ENCODE assay signal across 11 cellular contexts in the genomic region with DNA sequence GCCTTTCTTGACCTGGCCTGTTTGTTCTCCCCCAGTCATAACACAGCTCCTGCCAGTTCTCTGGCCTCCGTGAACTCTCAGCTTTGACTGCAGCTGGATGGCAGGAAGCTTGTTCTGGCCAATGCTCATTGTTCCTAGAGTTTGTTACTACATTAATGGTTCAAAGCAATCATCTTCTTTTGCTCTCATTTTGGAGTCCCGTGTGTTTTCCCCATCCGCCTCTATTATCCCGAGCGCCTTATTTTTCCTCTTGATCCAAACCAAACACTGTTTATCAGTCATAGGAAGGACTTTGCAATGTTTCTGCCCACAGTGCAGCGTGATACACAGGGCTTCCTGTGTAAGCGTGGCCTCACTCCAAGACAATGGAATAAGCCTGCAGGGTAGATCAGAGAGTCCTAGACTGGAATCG.
A peak's percentile ranks its signal among the peaks of the same experiment; 100 is the strongest.
DNase-seq lines count a peak whose midpoint lies in the region; ATAC-seq and TF ChIP-seq lines count a peak whose summit lies in the region.
"Had no signal": no experiment of that assay in that cellular context is flagged by ENCODE, and none has a peak within 500 bp of the region (broad histone marks: within the 10 kb centered on the region; RNA-seq: fewer than 3 reads in every experiment).

No MANE protein-coding gene starts in this region.

- H3K36me3 ChIP-seq in adrenal gland (replicated peaks in 1 of 2) = no peaks in the 10 kb centered on the region
- no peaks in the 10 kb centered on the region for H3K36me3 ChIP-seq in thoracic aorta
- H3K36me3 ChIP-seq in vagina = no peaks in the 10 kb centered on the region
- H3K36me3 ChIP-seq in effector memory CD4-positive, alpha-beta T cell (ENCODE audit: control insufficient read depth, insufficient read depth, low read length) = no peaks in the 10 kb centered on the region

- TF ChIP-seq CTCF in adrenal gland (IDR thresholded peaks at IDR 0.05) = no peak
- TF ChIP-seq CTCF in thoracic aorta (IDR thresholded peaks at IDR 0.05) = no peak
- no peak for TF ChIP-seq CTCF in vagina (IDR thresholded peaks at IDR 0.05)

- H3K27me3 ChIP-seq in adrenal gland (no peaks in the 10 kb centered on the region), thoracic aorta (replicated peaks; ENCODE audit: insufficient read depth) (no peaks in the 10 kb centered on the region), vagina (no peaks in the 10 kb centered on the region)
- H3K27me3 ChIP-seq in effector memory CD4-positive, alpha-beta T cell (replicated peaks; ENCODE audit: control insufficient read depth, insufficient read depth, low read length, poor library complexity, severe bottlenecking) = no peaks in the 10 kb centered on the region

- peak overlapping the region in 2 of 5 donors; percentile 36 to 40 for H3K27ac ChIP-seq in adrenal gland
- peak overlapping the region; percentile 28 to 41 for H3K27ac ChIP-seq in thoracic aorta
- no peak overlapping the region for H3K27ac ChIP-seq in vagina
- no peak overlapping the region for H3K27ac ChIP-seq in effector memory CD4-positive, alpha-beta T cell (ENCODE audit: insufficient read depth, low read length, poor library complexity, severe bottlenecking)

- DNase-seq in adrenal gland (peak in 6 of 7 donors; percentile 16 to 68 (median 33)), fibroblast of gingiva (ENCODE audit: low read depth) (peak; percentile 45), lung microvascular endothelial cell (ENCODE audit: low read depth in 2 of 2) (peak; percentile 78 to 91), thoracic aorta (ENCODE audit: low spot score) (no peak), vagina (ENCODE audit: extremely low spot score in 2 of 2) (no peak), NCI-H774 (lab: John Stamatoyannopoulos, UW) (no peak)
- no peak for DNase-seq in effector memory CD4-positive, alpha-beta T cell
- DNase-seq: NCI-H1105 treated with DMSO at 0.1 percent for 48 hours; PC-3; stimulated activated naive B cell treated with anti-CD40 and anti-IgM and Interleukin-4, amounts not matched to agents 10 μg/mL and 1 μg/mL and 100 μg/mL, for 72 hours had no signal

- intact Hi-C loops in adrenal gland (cut with DNase I) (no loop called here), vagina (cut with DNase I) (no loop called here)

- 60 to 72% (median 66%) methylated on average over 8 of the region's 8 CpGs for WGBS in adrenal gland, 4 donors

- no peaks in the 10 kb centered on the region for H3K9me3 ChIP-seq in adrenal gland (replicated peaks in 1 of 3)
- no peaks in the 10 kb centered on the region for H3K9me3 ChIP-seq in thoracic aorta
- H3K9me3 ChIP-seq in vagina = no peaks in the 10 kb centered on the region
- H3K9me3 ChIP-seq in effector memory CD4-positive, alpha-beta T cell (ENCODE audit: control insufficient read depth, low read length) = no peaks in the 10 kb centered on the region

- no peak for TF ChIP-seq POLR2A in adrenal gland (IDR thresholded peaks at IDR 0.05)
- TF ChIP-seq POLR2A in vagina (IDR thresholded peaks at IDR 0.05) = no peak

- H3K4me1 ChIP-seq in adrenal gland (replicated peaks in 1 of 2) (peaks cover 0 to 19% of the 10 kb centered on the region in 2 donors), thoracic aorta (ENCODE audit: control insufficient read depth in 1 of 2, low read depth in 2 of 2) (peaks cover 16 to 29% of the 10 kb centered on the region in 2 donors), vagina (peaks cover 10% of the 10 kb centered on the region)
- H3K4me1 ChIP-seq in effector memory CD4-positive, alpha-beta T cell (ENCODE audit: control insufficient read depth, insufficient read depth, low read length, poor library complexity, severe bottlenecking) = no peaks in the 10 kb centered on the region

- H3K4me3 ChIP-seq in adrenal gland (no peak overlapping the region), thoracic aorta (peak overlapping the region; percentile 40), vagina (no peak overlapping the region)
- no peak overlapping the region for H3K4me3 ChIP-seq in effector memory CD4-positive, alpha-beta T cell (ENCODE audit: insufficient read depth, low read depth, low read length, poor library complexity, severe bottlenecking)

- ATAC-seq in thoracic aorta (ENCODE audit: insufficient number of reproducible peaks, low FRiP score, low read depth) (peak; percentile 76), GM18511 (IDR thresholded peaks at IDR 0.05; ENCODE audit: unreplicated experiment) (no peak)
- ATAC-seq: PC-3; stimulated activated naive B cell treated with anti-CD40 and anti-IgM and Interleukin-4, amounts not matched to agents 10 μg/mL and 1 μg/mL and 100 μg/mL, for 72 hours had no signal

Comparison
In these comparisons a context has a peak if more than half of its experiments do, and no peak if none do; other contexts are left out.
1. DNase-seq: peak in adrenal gland (6 of 7), fibroblast of gingiva (single experiment) and lung microvascular endothelial cell (2 of 2); none in thoracic aorta (single experiment), vagina (0 of 2), effector memory CD4-positive, alpha-beta T cell (0 of 3) and NCI-H774 (single experiment).
2. H3K27ac ChIP-seq: peak in thoracic aorta (2 of 2); none in vagina (single experiment) and effector memory CD4-positive, alpha-beta T cell (single experiment).